In the genomic region with DNA sequence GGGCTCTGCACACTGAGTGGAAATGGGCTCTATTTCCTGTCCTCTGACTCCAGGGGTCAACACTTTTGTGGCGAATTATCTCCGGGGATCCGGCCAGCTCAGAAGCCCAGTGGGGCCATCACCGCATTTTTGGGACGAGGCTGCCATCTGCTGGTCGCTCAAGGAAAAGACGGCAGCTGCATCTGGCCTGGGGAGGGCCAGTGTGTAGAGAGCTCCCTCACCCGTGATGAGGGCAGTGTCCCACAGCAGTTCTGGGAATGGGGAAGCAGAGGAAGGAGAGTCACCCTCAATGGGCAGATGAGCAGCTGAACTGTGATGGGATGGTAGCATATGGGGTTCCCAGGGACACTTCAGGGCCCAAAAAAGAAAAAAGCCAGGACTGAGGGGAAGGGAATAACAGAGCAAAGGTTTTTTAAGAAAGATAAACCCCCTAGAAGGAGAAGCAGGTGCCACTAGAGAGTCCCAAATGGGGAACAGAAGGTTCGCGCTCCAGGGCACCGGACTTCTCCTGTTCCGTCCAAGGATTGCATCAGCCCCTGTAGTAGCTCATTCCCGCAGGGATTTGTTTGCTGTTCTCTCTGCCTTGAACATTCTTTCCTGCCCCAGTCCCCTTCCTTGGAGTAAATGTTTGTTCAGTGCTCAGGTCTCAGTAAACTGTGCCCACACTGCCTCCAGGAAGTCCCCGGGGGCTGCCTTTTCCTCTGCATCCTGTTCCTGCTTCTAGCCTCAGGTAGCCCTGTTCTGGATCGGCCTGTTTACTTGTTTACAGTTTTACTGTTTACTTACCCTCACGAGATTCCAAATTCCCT, we compare ENCODE assay signal across 9 cellular contexts. TPM values are rescaled to one million over a fixed set of nuclear protein-coding genes. Genes with fewer than 3 reads are reported as not detected.
DNase-seq lines count a peak whose midpoint lies in the region; ATAC-seq and TF ChIP-seq lines count a peak whose summit lies in the region.
"Had no signal": no experiment of that assay in that cellular context is flagged by ENCODE, and none has a peak within 500 bp of the region (broad histone marks: within the 10 kb centered on the region; RNA-seq: fewer than 3 reads in every experiment).

No MANE protein-coding gene starts in this region.

- peaks cover 0 to 4% of the 10 kb centered on the region in 2 donors for H3K27me3 Mint-ChIP-seq in CD8-positive, alpha-beta memory T cell

- peak overlapping the region; percentile 36 for H3K9ac ChIP-seq in HUES6 (ENCODE audit: low read length)

- CTCF ChIA-PET in CD8-positive, alpha-beta memory T cell (lab: Charles Lee) = interaction anchor here (0.7 to 3.4 kb wide), 24 partner anchors 8 to 1611 kb away, joined by 3 to 18 read pairs (median 5); partner anchors contain the start of genes ITFG1, NETO2 and PHKB

- H3K4me1 ChIP-seq in CD8-positive, alpha-beta memory T cell (ENCODE audit: insufficient read depth, low read length) = no peaks in the 10 kb centered on the region
- H3K4me1 ChIP-seq in HUES6 (ENCODE audit: control insufficient read depth, insufficient read depth, low read length) = peaks cover 10% of the 10 kb centered on the region
- H3K4me1 ChIP-seq in RWPE2 (ENCODE audit: insufficient read depth, poor library complexity, severe bottlenecking) = peaks cover 16% of the 10 kb centered on the region
- no peaks in the 10 kb centered on the region for H3K4me1 ChIP-seq in foreskin keratinocyte

- H3K4me3 ChIP-seq in CD8-positive, alpha-beta memory T cell (ENCODE audit: low read length) = no peak overlapping the region
- no peak overlapping the region for H3K4me3 ChIP-seq in HUES6 (ENCODE audit: low read depth, low read length)
- H3K4me3 ChIP-seq in RWPE2 (ENCODE audit: severe bottlenecking) = no peak overlapping the region

- no peak overlapping the region for H3K27ac ChIP-seq in CD8-positive, alpha-beta memory T cell (ENCODE audit: low read depth, low read length)
- H3K27ac ChIP-seq in HUES6 (ENCODE audit: low read depth, low read length) (0 out of 2 replicates have a peak overlapping the region, but pooled peaks have one; percentile 7), RWPE2 (ENCODE audit: poor library complexity, severe bottlenecking) (peak overlapping the region; percentile 7), foreskin keratinocyte (no peak overlapping the region)

- H3K4me1 Mint-ChIP-seq in CD8-positive, alpha-beta memory T cell = peaks cover 0 to 5% (median 3%) of the 10 kb centered on the region in 3 donors

- H3K27ac Mint-ChIP-seq in CD8-positive, alpha-beta memory T cell = peak overlapping the region in 1 of 8 donors; percentile 5

- POLR2A ChIA-PET in CD8-positive, alpha-beta memory T cell (lab: Charles Lee) = no interaction called here

- TF ChIP-seq CTCF in RWPE2 (IDR thresholded peaks at IDR 0.05; ENCODE audit: poor library complexity, severe bottlenecking) (peak; percentile 92), foreskin keratinocyte (conservative IDR thresholded peaks at IDR 0.05) (peak; percentile 91)

- no peaks in the 10 kb centered on the region for H3K27me3 ChIP-seq in CD8-positive, alpha-beta memory T cell (ENCODE audit: insufficient read depth, low read length, poor library complexity, severe bottlenecking)
- H3K27me3 ChIP-seq in HUES6 (ENCODE audit: control insufficient read depth, insufficient read depth, low read length) (no peaks in the 10 kb centered on the region), RWPE2 (ENCODE audit: insufficient read depth, poor library complexity, severe bottlenecking) (no peaks in the 10 kb centered on the region), foreskin keratinocyte (no peaks in the 10 kb centered on the region)

- no peaks in the 10 kb centered on the region for H3K9me3 ChIP-seq in CD8-positive, alpha-beta memory T cell (ENCODE audit: low read length)
- no peaks in the 10 kb centered on the region for H3K9me3 ChIP-seq in HUES6 (ENCODE audit: control insufficient read depth, insufficient read depth, low read depth, low read length)
- H3K9me3 ChIP-seq in RWPE2 (ENCODE audit: severe bottlenecking) = no peaks in the 10 kb centered on the region

- H3K4me3 Mint-ChIP-seq in CD8-positive, alpha-beta memory T cell = no peak overlapping the region

- no peaks in the 10 kb centered on the region for H3K9me3 Mint-ChIP-seq in CD8-positive, alpha-beta memory T cell

- no peaks in the 10 kb centered on the region for H3K36me3 Mint-ChIP-seq in CD8-positive, alpha-beta memory T cell

- H3K36me3 ChIP-seq in CD8-positive, alpha-beta memory T cell (ENCODE audit: insufficient read depth, low read length) = no peaks in the 10 kb centered on the region
- no peaks in the 10 kb centered on the region for H3K36me3 ChIP-seq in HUES6 (ENCODE audit: control insufficient read depth, insufficient read depth, low read length)
- H3K36me3 ChIP-seq in RWPE2 (ENCODE audit: low read depth) = no peaks in the 10 kb centered on the region

- peak; percentile 67 for ATAC-seq in GM21381 (IDR thresholded peaks at IDR 0.05; ENCODE audit: unreplicated experiment)
- peak; percentile 93 for ATAC-seq in RWPE2 (ENCODE audit: low read depth)
- ATAC-seq in foreskin keratinocyte = peak; percentile 93

- DNase-seq in CD8-positive, alpha-beta memory T cell = peak; percentile 34 to 65 (median 45)
- DNase-seq in RWPE2 (ENCODE audit: low spot score) = no peak
- peak; percentile 50 for DNase-seq in activated effector memory CD4-positive, alpha-beta T cell treated with Interleukin-2 at 50 U/mL for 16 hours
- DNase-seq in foreskin keratinocyte = peak in 1 of 2 donors; percentile 38
- DNase-seq in non-pigmented ciliary epithelial cell (ENCODE audit: low read depth) = peak; percentile 28
- DNase-seq in superior temporal gyrus (ENCODE audit: extremely low spot score) = peak; percentile 84

RNA-seq across cellular contexts. Expression of gene ABCC12, which starts 9.3 kb away (rescaled TPM):
- total RNA-seq in CD8-positive, alpha-beta memory T cell = not detected
- polyA plus RNA-seq in CD8-positive, alpha-beta memory T cell = not detected
- total RNA-seq in foreskin keratinocyte = not detected in 2 replicates
- not detected in 2 replicates for polyA plus RNA-seq in foreskin keratinocyte
- total RNA-seq: activated CD8-positive, alpha-beta memory T cell treated with anti-CD3 and anti-CD28 coated beads for 36 hours had no signal

Comparison
In these comparisons a context has a peak if more than half of its experiments do, and no peak if none do; other contexts are left out.
1. H3K27ac ChIP-seq: peak in HUES6 (single experiment) and RWPE2 (single experiment); none in CD8-positive, alpha-beta memory T cell (single experiment) and foreskin keratinocyte (single experiment).
2. Peak in every context shown above with its lines, with median percentiles within 50 percentile points of each other: ATAC-seq.